ENCODE assay signal across 1 cellular context in the genomic region with DNA sequence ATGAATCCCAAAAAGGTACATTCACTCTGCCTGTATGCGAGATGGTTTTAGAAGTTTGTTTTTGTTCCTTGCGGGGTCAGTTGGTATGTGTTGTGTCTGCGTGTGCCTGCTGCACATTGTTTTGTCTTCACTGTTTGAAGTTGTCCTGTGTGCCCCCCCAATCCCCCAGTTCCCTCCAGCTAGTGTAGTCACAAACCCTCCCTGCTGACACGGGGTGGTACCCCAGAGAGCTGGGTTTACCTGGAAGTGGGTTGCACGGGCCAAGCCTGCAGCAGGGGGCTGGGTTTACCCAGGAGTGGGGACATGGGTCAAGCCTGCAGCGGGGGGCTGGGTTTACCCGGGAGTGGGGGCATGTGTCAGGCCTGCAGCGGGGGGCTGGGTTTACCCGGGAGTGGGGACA.
TF ChIP-seq lines count a peak whose summit lies in the region.

No MANE protein-coding gene starts in this region.

TF ChIP-seq in K562, 482 proteins besides CTCF, POLR2A, EP300 and RAD21:
- TF ChIP-seq, protein P1, sequence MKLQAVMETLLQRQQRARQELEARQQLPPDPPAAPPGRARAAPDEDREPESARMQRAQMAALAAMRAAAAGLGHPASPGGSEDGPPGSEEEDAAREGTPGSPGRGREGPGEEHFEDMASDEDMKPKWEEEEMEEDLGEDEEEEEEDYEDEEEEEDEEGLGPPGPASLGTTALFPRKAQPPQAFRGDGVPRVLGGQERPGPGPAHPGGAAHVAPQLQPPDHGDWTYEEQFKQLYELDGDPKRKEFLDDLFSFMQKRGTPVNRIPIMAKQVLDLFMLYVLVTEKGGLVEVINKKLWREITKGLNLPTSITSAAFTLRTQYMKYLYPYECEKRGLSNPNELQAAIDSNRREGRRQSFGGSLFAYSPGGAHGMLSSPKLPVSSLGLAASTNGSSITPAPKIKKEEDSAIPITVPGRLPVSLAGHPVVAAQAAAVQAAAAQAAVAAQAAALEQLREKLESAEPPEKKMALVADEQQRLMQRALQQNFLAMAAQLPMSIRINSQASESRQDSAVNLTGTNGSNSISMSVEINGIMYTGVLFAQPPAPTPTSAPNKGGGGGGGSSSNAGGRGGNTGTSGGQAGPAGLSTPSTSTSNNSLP (IDR thresholded peaks at IDR 0.05; ENCODE audit: borderline replicate concordance, low read depth, low read length), result no peak
- TF ChIP-seq XRCC5 (IDR thresholded peaks at IDR 0.05; ENCODE audit: low read depth, low read length) (no peak), ZNF511 (CRISPR knock-in tag; IDR thresholded peaks at IDR 0.05) (0 out of 2 replicates have a peak, but pooled peaks have one; percentile 33), MECOM (CRISPR knock-in tag; IDR thresholded peaks at IDR 0.05) (no peak), ZNF316 (IDR thresholded peaks at IDR 0.05) (no peak), JUND (IDR thresholded peaks at IDR 0.05; ENCODE audit: borderline replicate concordance, low read depth, low read length) (no peak), JUND (tag; IDR thresholded peaks at IDR 0.05; ENCODE audit: borderline replicate concordance, low read depth, low read length) (no peak), ELF1 (tag; IDR thresholded peaks at IDR 0.05) (peak; percentile 15), ZNF740 (CRISPR knock-in tag; IDR thresholded peaks at IDR 0.05) (peak; percentile 66), ZNF740 (tag; IDR thresholded peaks at IDR 0.05) (0 out of 4 replicates have a peak, but pooled peaks of 1 of the 2 experiments have one; percentile 31), SMARCA5 (IDR thresholded peaks at IDR 0.05) (peak; percentile 53; the same call in 1 of the 2 replicates), ADNP (tag; IDR thresholded peaks at IDR 0.05) (no peak), ZBTB5 (IDR thresholded peaks at IDR 0.05) (0 out of 2 replicates have a peak, but pooled peaks have one; percentile 29), CEBPZ (IDR thresholded peaks at IDR 0.05; ENCODE audit: borderline replicate concordance, low read depth, low read length) (no peak), ZNF146 (CRISPR knock-in tag; IDR thresholded peaks at IDR 0.05; ENCODE audit: unreplicated experiment) (no peak)
